In genomic region chr1:198713081-198713480, GRCh38 we compare ENCODE assay signal across 12 cellular contexts.
DNase-seq lines count a peak whose midpoint lies in the region; ATAC-seq and TF ChIP-seq lines count a peak whose summit lies in the region.
"Had no signal": no experiment of that assay in that cellular context is flagged by ENCODE, and none has a peak within 500 bp of the region (broad histone marks: within the 10 kb centered on the region; RNA-seq: fewer than 3 reads in every experiment).

No MANE protein-coding gene starts in this region.

- peaks cover 39% of the 10 kb centered on the region for H3K36me3 ChIP-seq in OCI-LY3 (replicated peaks; ENCODE audit: low read depth, low read length)
- H3K36me3 ChIP-seq in mammary epithelial cell (ENCODE audit: insufficient read depth, low read length) = no peaks in the 10 kb centered on the region
- H3K36me3 ChIP-seq: WERI-Rb-1 had no signal

- H3K4me3 ChIP-seq in OCI-LY3 (ENCODE audit: low read length) = no peak overlapping the region
- no peak overlapping the region for H3K4me3 ChIP-seq in mammary epithelial cell (replicated peaks in 1 of 3; ENCODE audit: insufficient read depth in 1 of 3, low read depth in 2 of 3, low read length in 3 of 3)
- H3K4me3 ChIP-seq: spleen had no signal

- no peaks in the 10 kb centered on the region for H3K9me3 Mint-ChIP-seq in activated CD4-positive, alpha-beta T cell treated with anti-CD3 and anti-CD28 coated beads, Interleukin-2, amount 10 ng/mL, durations not matched to agents 7 days and 5 days

- DNase-seq in activated CD4-positive, alpha-beta T cell treated with anti-CD3 and anti-CD28 coated beads, Interleukin-2, amount 10 ng/mL, durations not matched to agents 7 days and 5 days = no peak
- no peak for DNase-seq in activated CD4-positive, alpha-beta T cell treated with anti-CD3 and anti-CD28 coated beads for 1 hour
- DNase-seq in mammary epithelial cell (peak; percentile 59), omental fat pad (ENCODE audit: low spot score) (no peak), mesenteric fat pad (ENCODE audit: low spot score) (no peak), NCI-H1092 treated with DMSO at 0.1 percent for 48 hours (lab: John Stamatoyannopoulos, UW) (no peak)
- DNase-seq: amygdala, NCI-H2107, spleen, WERI-Rb-1 had no signal

- no peak overlapping the region for H3K9ac ChIP-seq in OCI-LY3 (ENCODE audit: low read length)
- no peak overlapping the region for H3K9ac ChIP-seq in mammary epithelial cell (ENCODE audit: insufficient read depth, low read length)

- H3K4me1 ChIP-seq in OCI-LY3 (ENCODE audit: low read length) (peaks cover 13% of the 10 kb centered on the region), mammary epithelial cell (ENCODE audit: insufficient read depth, low read length) (no peaks in the 10 kb centered on the region)

- peak overlapping the region; percentile 16; the same call in 1 of the 2 replicates for H3K27ac ChIP-seq in OCI-LY3 (ENCODE audit: low read length)
- H3K27ac ChIP-seq in mammary epithelial cell (ENCODE audit: insufficient read depth, low read depth, low read length) = no peak overlapping the region
- H3K27ac ChIP-seq: WERI-Rb-1 had no signal

- no peaks in the 10 kb centered on the region for H3K27me3 Mint-ChIP-seq in activated CD4-positive, alpha-beta T cell treated with anti-CD3 and anti-CD28 coated beads, Interleukin-2, amount 10 ng/mL, durations not matched to agents 7 days and 5 days

- peaks cover 76% of the 10 kb centered on the region for H3K36me3 Mint-ChIP-seq in activated CD4-positive, alpha-beta T cell treated with anti-CD3 and anti-CD28 coated beads, Interleukin-2, amount 10 ng/mL, durations not matched to agents 7 days and 5 days (ENCODE audit: low read depth)

- ATAC-seq in omental fat pad (ENCODE audit: low FRiP score) = peak; percentile 41
- ATAC-seq in HG02623 (IDR thresholded peaks at IDR 0.05; ENCODE audit: unreplicated experiment) = no peak

- H3K4me2 ChIP-seq in OCI-LY3 (ENCODE audit: low read length) = peak overlapping the region; percentile 8; the same call in 1 of the 2 replicates
- no peak overlapping the region for H3K4me2 ChIP-seq in mammary epithelial cell (ENCODE audit: insufficient read depth, low read depth, low read length)

- POLR2A ChIA-PET in activated CD4-positive, alpha-beta T cell treated with anti-CD3 and anti-CD28 coated beads, Interleukin-2, amount 10 ng/mL, durations not matched to agents 7 days and 5 days (lab: Charles Lee) = no interaction called here

- H2AFZ ChIP-seq in OCI-LY3 (ENCODE audit: low read depth, low read length) = no peak overlapping the region
- H2AFZ ChIP-seq in mammary epithelial cell (ENCODE audit: low read depth, low read length) = no peak overlapping the region

- CTCF ChIA-PET in activated CD4-positive, alpha-beta T cell treated with anti-CD3 and anti-CD28 coated beads, Interleukin-2, amount 10 ng/mL, durations not matched to agents 7 days and 5 days (lab: Charles Lee) = no interaction called here
- CTCF ChIA-PET in mammary epithelial cell (lab: Charles Lee; ENCODE audit: low non-redundant PET) = no interaction called here

- dilution Hi-C loops in mammary epithelial cell (cut with HindIII; ENCODE audit: low sequenced_read_pairs) = no loop called here

- H3K4me3 Mint-ChIP-seq in activated CD4-positive, alpha-beta T cell treated with anti-CD3 and anti-CD28 coated beads, Interleukin-2, amount 10 ng/mL, durations not matched to agents 7 days and 5 days = no peak overlapping the region

- intact Hi-C loops in mammary epithelial cell (cut with micrococcal nuclease) = no loop called here

- no peaks in the 10 kb centered on the region for H3K9me3 ChIP-seq in OCI-LY3 (ENCODE audit: insufficient read depth, low read length)
- H3K9me3 ChIP-seq in mammary epithelial cell (replicated peaks; ENCODE audit: insufficient read depth, low read length) = no peaks in the 10 kb centered on the region
- H3K9me3 ChIP-seq: spleen had no signal

- H4K20me1 ChIP-seq in OCI-LY3 (ENCODE audit: insufficient read depth, low read length) = no peaks in the 10 kb centered on the region
- no peaks in the 10 kb centered on the region for H4K20me1 ChIP-seq in mammary epithelial cell (ENCODE audit: insufficient read depth, low read length)

- H3K27me3 ChIP-seq in OCI-LY3 (ENCODE audit: low read depth, low read length) = no peaks in the 10 kb centered on the region
- no peaks in the 10 kb centered on the region for H3K27me3 ChIP-seq in mammary epithelial cell (ENCODE audit: insufficient read depth, low read length)
- H3K27me3 ChIP-seq: spleen had no signal

- H3K27ac Mint-ChIP-seq in activated CD4-positive, alpha-beta T cell treated with anti-CD3 and anti-CD28 coated beads, Interleukin-2, amount 10 ng/mL, durations not matched to agents 7 days and 5 days = peak overlapping the region; percentile 16

- in situ Hi-C loops in mammary epithelial cell (cut with MboI; ENCODE audit: low sequenced_read_pairs in 2 of 2) = no loop called here

- no TSS peak for BruUV-seq in mammary epithelial cell (replicated peaks; lab: Mats Ljungman, UMichigan)

- TF ChIP-seq CTCF in OCI-LY3 (IDR thresholded peaks at IDR 0.05; ENCODE audit: low read depth, low read length) (no peak), mammary epithelial cell (conservative IDR thresholded peaks at IDR 0.05 in 1 of 2, IDR thresholded peaks at IDR 0.05 in 1 of 2; ENCODE audit: extremely low read depth in 1 of 2, insufficient read depth in 1 of 2, low read depth in 1 of 2, low read length in 2 of 2) (no peak), omental fat pad (IDR thresholded peaks at IDR 0.05) (no peak)

- H3K4me1 Mint-ChIP-seq in activated CD4-positive, alpha-beta T cell treated with anti-CD3 and anti-CD28 coated beads, Interleukin-2, amount 10 ng/mL, durations not matched to agents 7 days and 5 days = peaks cover 10% of the 10 kb centered on the region

- no peaks in the 10 kb centered on the region for H3K79me2 ChIP-seq in OCI-LY3 (ENCODE audit: low read length)
- no peaks in the 10 kb centered on the region for H3K79me2 ChIP-seq in mammary epithelial cell (ENCODE audit: insufficient read depth, low read length)
